ENCODE assay signal across 10 cellular contexts in the genomic region with DNA sequence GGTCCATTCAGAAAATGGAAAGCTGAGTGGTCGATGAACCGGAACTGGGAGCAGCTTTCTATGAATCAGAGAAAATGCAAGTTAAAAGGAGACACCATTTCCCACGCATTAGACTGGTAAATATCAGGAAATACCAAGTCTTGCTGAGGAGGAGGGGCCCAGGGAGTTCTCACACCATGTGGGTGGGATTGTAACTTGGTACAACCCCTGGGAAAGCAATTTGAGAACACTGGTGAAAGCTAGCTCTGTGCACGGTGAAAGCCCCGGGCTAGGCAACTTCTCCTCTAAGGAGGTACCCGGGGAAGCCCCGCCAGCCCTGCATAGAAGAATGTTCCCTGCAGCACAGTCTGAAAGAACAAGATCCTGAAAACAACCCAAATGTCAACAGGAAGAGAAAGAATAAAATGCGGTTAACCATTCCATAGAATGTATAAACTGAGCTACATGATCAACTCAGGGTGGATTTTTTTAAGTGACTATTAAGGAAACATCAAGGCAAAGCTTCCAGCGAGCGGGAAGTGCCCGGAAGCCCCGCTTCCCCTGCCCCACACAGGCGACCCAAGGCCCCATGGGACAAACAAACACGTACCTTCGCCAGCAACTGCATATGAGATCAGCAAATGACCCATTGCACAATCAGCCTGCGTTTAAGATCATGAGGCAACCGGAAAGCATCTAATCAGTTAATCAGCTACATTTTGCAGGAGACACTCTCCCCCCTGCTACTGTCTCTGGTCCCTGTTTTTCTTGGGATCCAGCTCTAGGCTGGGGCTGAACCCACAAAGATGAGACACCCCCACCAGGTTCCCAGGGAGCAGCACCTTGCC. TPM values are rescaled to one million over a fixed set of nuclear protein-coding genes. Genes with fewer than 3 reads are reported as not detected.
DNase-seq lines count a peak whose midpoint lies in the region; ATAC-seq, FAIRE-seq and TF ChIP-seq lines count a peak whose summit lies in the region.
"Had no signal": no experiment of that assay in that cellular context is flagged by ENCODE, and none has a peak within 500 bp of the region (broad histone marks: within the 10 kb centered on the region; RNA-seq: fewer than 3 reads in every experiment).

No MANE protein-coding gene starts in this region.

- no peak for ATAC-seq in GM19397 (IDR thresholded peaks at IDR 0.05; ENCODE audit: unreplicated experiment)
- ATAC-seq in HG03439 (IDR thresholded peaks at IDR 0.05; ENCODE audit: unreplicated experiment), result no peak

- H3K36me3 Mint-ChIP-seq in immature natural killer cell, result no peaks in the 10 kb centered on the region

- peak; percentile 49 for FAIRE-seq in GM19239 (lab: Jason Lieb, UNC)

- H3K9me3 Mint-ChIP-seq in immature natural killer cell, result no peaks in the 10 kb centered on the region

- DNase-seq in GM19239 (ENCODE audit: insufficient read length, low spot score) (peak; percentile 29), NCI-H69 (lab: John Stamatoyannopoulos, UW) (peak; percentile 14), fibroblast of the aortic adventitia (ENCODE audit: low read depth) (peak; percentile 77), renal cortical epithelial cell (ENCODE audit: low read depth) (peak; percentile 99), immature natural killer cell (no peak), NCI-H446 treated with DMSO at 0.1 percent for 48 hours (lab: John Stamatoyannopoulos, UW) (no peak)
- DNase-seq: activated naive CD4-positive, alpha-beta T cell had no signal

- peaks cover 0 to 7% (median 3%) of the 10 kb centered on the region in 3 donors for H3K27me3 Mint-ChIP-seq in immature natural killer cell (ENCODE audit: low read depth in 3 of 3)

- H3K4me3 Mint-ChIP-seq in immature natural killer cell, result no peak overlapping the region

- H3K27ac Mint-ChIP-seq in immature natural killer cell, result no peak overlapping the region

- H3K4me1 Mint-ChIP-seq in immature natural killer cell, result no peaks in the 10 kb centered on the region

- H3K4me3 ChIP-seq in fibroblast of the aortic adventitia (ENCODE audit: low read depth, low read length), result no peak overlapping the region
- H3K4me3 ChIP-seq: skin epidermis had no signal

- TF ChIP-seq CTCF in fibroblast of the aortic adventitia (IDR thresholded peaks at IDR 0.05; ENCODE audit: insufficient read depth, low read length), result no peak

RNA-seq across cellular contexts. Expression of a gene that starts 11.3 kb away (rescaled TPM):
- total RNA-seq in fibroblast of the aortic adventitia (ENCODE audit: low replicate concordance) (1.9 and 4.9 TPM in 2 replicates), renal cortical epithelial cell (13.7 and 65.9 TPM in 2 replicates)
- not detected for polyA plus RNA-seq in immature natural killer cell

Comparison
In these comparisons a context has a peak if more than half of its experiments do, and no peak if none do; other contexts are left out.
1. DNase-seq: peak in GM19239 (single experiment), NCI-H69 (single experiment), fibroblast of the aortic adventitia (single experiment) and renal cortical epithelial cell (single experiment); none in immature natural killer cell (0 of 3) and NCI-H446 treated with DMSO at 0.1 percent for 48 hours (single experiment).